Comparison of ENCODE assay signal across 8 cellular contexts in the genomic region with DNA sequence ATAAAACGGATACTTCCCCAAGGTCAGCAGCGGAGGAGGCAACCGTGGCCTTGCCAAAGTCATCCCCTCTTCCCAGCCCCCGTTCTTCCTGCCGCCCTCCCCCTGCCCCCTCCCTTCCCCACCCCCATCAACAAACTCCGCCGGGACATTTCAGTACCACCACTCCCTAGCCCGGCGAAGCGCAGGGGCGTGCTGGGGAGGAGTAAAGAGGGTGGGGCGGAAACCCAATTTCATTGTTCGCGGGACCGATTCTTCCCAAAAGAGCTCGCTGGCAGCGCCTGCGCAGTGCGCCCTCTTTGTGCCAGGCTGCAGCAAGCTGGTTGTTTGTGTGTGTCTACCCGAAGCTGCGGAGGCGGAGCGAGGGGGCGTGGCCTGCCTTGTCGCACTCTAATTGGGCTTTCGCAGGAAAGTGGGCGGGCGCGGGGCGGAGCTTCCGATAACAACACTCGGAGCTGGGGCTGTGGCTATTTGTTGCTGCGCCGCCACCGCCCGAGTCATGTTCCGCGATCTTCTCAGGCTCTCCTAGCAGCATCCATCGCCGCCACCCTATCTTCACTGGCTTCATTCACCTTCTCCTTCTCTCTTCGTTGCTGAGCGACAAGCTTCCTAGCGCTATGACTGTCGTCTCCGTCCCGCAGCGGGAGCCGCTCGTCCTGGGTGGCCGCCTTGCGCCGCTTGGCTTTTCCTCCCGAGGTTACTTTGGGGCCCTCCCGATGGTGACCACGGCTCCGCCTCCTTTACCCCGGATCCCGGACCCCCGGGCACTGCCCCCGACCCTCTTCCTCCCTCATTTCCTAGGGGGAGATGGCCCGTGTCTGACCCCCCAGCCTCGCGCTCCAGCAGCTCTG. TPM values are rescaled to one million over a fixed set of nuclear protein-coding genes. Genes with fewer than 3 reads are reported as not detected.
A peak's percentile ranks its signal among the peaks of the same experiment; 100 is the strongest.
DNase-seq lines count a peak whose midpoint lies in the region; ATAC-seq, FAIRE-seq and TF ChIP-seq lines count a peak whose summit lies in the region.

A gene (plus strand): TSS at position 471 of the 848 bp plus-strand sequence. CDS start 144 bp downstream, at position 615.

- H3K27ac ChIP-seq in KOPT-K1 (ENCODE audit: low read depth, low read length, poor library complexity, severe bottlenecking) (peak within 1 kb of the TSS; percentile 85), esophagus muscularis mucosa (replicated peaks in 1 of 4) (peak within 1 kb of the TSS; percentile 100)

- peak; percentile 81 for ATAC-seq in GM21786 (IDR thresholded peaks at IDR 0.05; ENCODE audit: unreplicated experiment)
- ATAC-seq in activated T-cell treated with anti-CD3 and anti-CD28 coated beads, Interleukin-2, amount 50 U/mL, for 72 hours (replicated peaks in 1 of 2), result peak; percentile 74 to 77

- no peak for TF ChIP-seq EP300 in esophagus muscularis mucosa (IDR thresholded peaks at IDR 0.05)

- H3K9me3 ChIP-seq in KOPT-K1 (ENCODE audit: insufficient read depth, low read length, poor library complexity, severe bottlenecking) (no peaks in the 10 kb centered on the region), esophagus muscularis mucosa (no peaks in the 10 kb centered on the region)

- no peaks in the 10 kb centered on the region for H3K27me3 ChIP-seq in esophagus muscularis mucosa

- intact Hi-C loops in esophagus muscularis mucosa (cut with DNase I), result loop anchor here (2.0 to 5.0 kb wide), 3 partner anchors 46 to 66 kb away; a partner anchor contains a TSS

- WGBS in esophagus muscularis mucosa, result 1% methylated on average over 53 of the region's 63 CpGs

- H3K36me3 ChIP-seq in KOPT-K1 (ENCODE audit: insufficient read depth, low read length), result peaks cover 22% of the 10 kb centered on the region
- peaks cover 17 to 27% (median 21%) of the 10 kb centered on the region in 4 donors for H3K36me3 ChIP-seq in esophagus muscularis mucosa

- H3K9me3 Mint-ChIP-seq in activated T-cell treated with anti-CD3 and anti-CD28 coated beads, Interleukin-2, amount 50 U/mL, for 72 hours, result no peaks in the 10 kb centered on the region

- H3K4me1 Mint-ChIP-seq in activated T-cell treated with anti-CD3 and anti-CD28 coated beads, Interleukin-2, amount 50 U/mL, for 72 hours (ENCODE audit: low read depth), result peaks cover 40% of the 10 kb centered on the region

- H3K36me3 Mint-ChIP-seq in activated T-cell treated with anti-CD3 and anti-CD28 coated beads, Interleukin-2, amount 50 U/mL, for 72 hours (ENCODE audit: insufficient read depth in 2 of 2), result peaks cover 17 to 25% of the 10 kb centered on the region in 2 donors

- TF ChIP-seq POLR2A in esophagus muscularis mucosa (IDR thresholded peaks at IDR 0.05; ENCODE audit: low read depth), result peak; percentile 99

- peaks cover 20 to 39% (median 38%) of the 10 kb centered on the region in 4 donors for H3K4me1 ChIP-seq in esophagus muscularis mucosa

- H3K27ac Mint-ChIP-seq in activated T-cell treated with anti-CD3 and anti-CD28 coated beads, Interleukin-2, amount 50 U/mL, for 72 hours, result peak within 1 kb of the TSS; percentile 99

- FAIRE-seq in RCC 7860 (lab: Jason Lieb, UNC), result peak; percentile 78

- peak within 1 kb of the TSS; percentile 92 to 100 for H3K4me3 Mint-ChIP-seq in activated T-cell treated with anti-CD3 and anti-CD28 coated beads, Interleukin-2, amount 50 U/mL, for 72 hours

- H3K27me3 Mint-ChIP-seq in activated T-cell treated with anti-CD3 and anti-CD28 coated beads, Interleukin-2, amount 50 U/mL, for 72 hours (ENCODE audit: low read depth), result no peaks in the 10 kb centered on the region

- no peak for TF ChIP-seq CTCF in esophagus muscularis mucosa (IDR thresholded peaks at IDR 0.05)

- peak; percentile 94 for DNase-seq in DMS79 (lab: John Stamatoyannopoulos, UW)
- peak; percentile 93 for DNase-seq in RCC 7860 (ENCODE audit: low spot score)
- peak; percentile 100 for DNase-seq in activated T-cell treated with anti-CD3 and anti-CD28 coated beads, Interleukin-2, amount 50 U/mL, for 72 hours
- DNase-seq in esophagus muscularis mucosa (ENCODE audit: extremely low spot score), result peak; percentile 100
- peak; percentile 99 for DNase-seq in myocyte (ENCODE audit: low read depth)
- DNase-seq in stimulated activated CD8-positive, alpha-beta memory T cell treated with anti-CD3 and anti-CD28 coated beads, Interleukin-7, amount 100 ng/mL, for 48 hours (ENCODE audit: extremely low read depth in 1 of 2, low read depth in 1 of 2), result peak; percentile 99 to 100

- peak within 1 kb of the TSS; percentile 91 to 100 (median 96) for H3K4me3 ChIP-seq in esophagus muscularis mucosa

RNA-seq across cellular contexts. Expression of the gene that starts here (rescaled TPM):
- 100 to 1,000 TPM; 119 to 137 TPM for total RNA-seq in activated T-cell treated with anti-CD3 and anti-CD28 coated beads, Interleukin-2, amount 50 U/mL, for 72 hours
- 100 to 1,000 TPM; 285 to 486 (median 315) TPM for total RNA-seq in esophagus muscularis mucosa
- 81.7 and 85.3 TPM in 2 replicates for total RNA-seq in myocyte
- 46.1 TPM for polyA plus RNA-seq in myocyte (2012)

Comparison
In these comparisons a context has a peak if more than half of its experiments do, and no peak if none do; other contexts are left out.
1. Peak in every context shown above with its lines: DNase-seq, ATAC-seq, H3K4me3 ChIP-seq and H3K27ac ChIP-seq.